Comparison of ENCODE assay signal across 15 cellular contexts in the genomic region with DNA sequence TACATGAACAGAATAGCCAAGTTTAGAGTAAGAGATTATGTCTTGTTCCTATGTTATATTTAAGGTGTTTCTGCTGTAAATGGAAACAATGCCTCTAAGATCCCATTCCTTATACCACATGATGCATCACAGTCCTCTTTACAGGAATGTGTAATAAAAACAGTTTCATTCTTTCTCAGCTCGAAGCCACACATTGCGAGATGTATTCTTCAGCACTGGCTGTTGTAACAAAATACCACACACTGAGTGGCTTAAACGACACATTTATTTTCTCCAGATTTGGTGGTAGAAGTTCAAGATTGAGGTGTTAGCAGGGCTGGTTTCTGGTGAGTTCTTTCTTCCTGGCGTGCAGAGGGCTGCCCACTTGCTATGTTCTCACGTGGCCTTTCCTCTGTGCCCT.
"Had no signal": no experiment of that assay in that cellular context is flagged by ENCODE, and none has a peak within 500 bp of the region (broad histone marks: within the 10 kb centered on the region; RNA-seq: fewer than 3 reads in every experiment).

No MANE protein-coding gene starts in this region.

- H3K4me1 Mint-ChIP-seq: activated CD4-positive, alpha-beta T cell treated with anti-CD3 and anti-CD28 coated beads, Interleukin-2, amount 10 ng/mL, durations not matched to agents 7 days and 5 days; memory B cell; naive B cell had no signal

- H3K27ac ChIP-seq: prostate gland, right atrium auricular region, thyroid gland had no signal

- H3K4me3 Mint-ChIP-seq: activated CD4-positive, alpha-beta T cell treated with anti-CD3 and anti-CD28 coated beads, Interleukin-2, amount 10 ng/mL, durations not matched to agents 7 days and 5 days; activated naive CD8-positive, alpha-beta T cell; memory B cell; naive B cell had no signal

- H3K4me3 ChIP-seq: prostate gland, right atrium auricular region, thyroid gland had no signal

- H3K27me3 ChIP-seq: right atrium auricular region, thyroid gland had no signal

- H3K27me3 Mint-ChIP-seq: activated CD4-positive, alpha-beta T cell treated with anti-CD3 and anti-CD28 coated beads, Interleukin-2, amount 10 ng/mL, durations not matched to agents 7 days and 5 days; activated naive CD8-positive, alpha-beta T cell; memory B cell had no signal

- H3K27ac Mint-ChIP-seq: activated CD4-positive, alpha-beta T cell treated with anti-CD3 and anti-CD28 coated beads, Interleukin-2, amount 10 ng/mL, durations not matched to agents 7 days and 5 days; activated naive CD8-positive, alpha-beta T cell; memory B cell; naive B cell had no signal

- DNase-seq: activated CD4-positive, alpha-beta T cell treated with anti-CD3 and anti-CD28 coated beads, Interleukin-2, amount 10 ng/mL, durations not matched to agents 7 days and 5 days; activated CD8-positive, alpha-beta memory T cell treated with anti-CD3 and anti-CD28 coated beads, Interleukin-2, amount 50 U/mL, for 4 hours; activated effector memory CD4-positive, alpha-beta T cell treated with anti-CD3 and anti-CD28 coated beads, Interleukin-2, amount 50 U/mL, for 16 hours; activated T-cell treated with anti-CD3 and anti-CD28 coated beads, Interleukin-2, amount 50 U/mL, for 48 hours; amniotic stem cell; left ventricle myocardium superior; naive B cell; stimulated activated CD4-positive, alpha-beta T cell treated with anti-CD3 and anti-CD28 coated beads, Interleukin-12 subunit alpha, Interleukin-12 subunit beta, amount 100 ng/mL, for 4 hours; stimulated activated CD4-positive, alpha-beta T cell treated with anti-CD3 and anti-CD28 coated beads, Interleukin-1b, Interleukin-23, amount 100 ng/mL, for 48 hours; stimulated activated naive CD4-positive, alpha-beta T cell treated with Interleukin-2 at 50 U/mL for 16 hours; thyroid gland had no signal

- H3K36me3 ChIP-seq: prostate gland, right atrium auricular region, thyroid gland had no signal

- H3K4me1 ChIP-seq: prostate gland, right atrium auricular region, thyroid gland had no signal

- H3K36me3 Mint-ChIP-seq: memory B cell, naive B cell had no signal

- H3K9me3 ChIP-seq: prostate gland, right atrium auricular region, thyroid gland had no signal

- ATAC-seq: left ventricle myocardium superior had no signal
